In the genomic region with DNA sequence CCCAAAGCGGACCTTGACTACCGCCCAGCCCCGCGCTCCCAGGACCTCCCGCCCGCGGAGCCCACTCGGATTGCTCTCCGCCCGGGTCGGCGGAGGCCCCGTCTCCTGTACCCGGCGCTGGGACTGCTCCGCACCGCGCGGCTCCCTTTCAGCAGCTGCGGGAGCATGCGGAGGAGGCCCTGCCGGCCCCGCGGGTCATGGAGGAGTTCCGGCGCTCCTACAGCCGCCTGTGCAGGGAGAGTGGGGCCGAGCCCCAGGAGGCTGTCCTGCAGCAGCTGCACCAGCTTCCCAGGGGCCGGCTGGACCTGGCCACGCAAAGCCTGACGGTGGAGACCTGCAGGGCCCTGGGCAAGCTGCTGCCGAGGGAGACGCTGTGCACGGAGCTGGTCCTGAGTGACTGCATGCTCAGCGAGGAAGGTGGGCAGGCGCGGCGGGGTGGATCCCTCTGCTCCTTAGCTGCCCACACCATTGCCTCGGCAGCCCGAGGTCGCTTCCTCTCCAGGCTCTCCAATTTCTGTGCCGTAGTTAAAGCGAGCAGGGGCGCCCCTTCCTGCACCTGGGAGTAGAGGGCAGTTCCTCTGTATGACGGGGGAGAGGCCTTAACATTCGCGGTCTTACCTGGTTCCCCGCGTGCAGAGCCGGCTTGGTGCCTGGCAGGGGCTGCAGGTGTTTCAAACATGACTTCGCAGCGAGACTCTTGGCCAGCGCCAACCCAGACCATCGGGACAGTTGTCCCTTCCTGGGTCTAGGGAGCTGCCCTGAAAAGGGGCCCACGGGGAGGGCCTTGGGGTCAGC, we compare ENCODE assay signal across 8 cellular contexts. TPM values are rescaled to one million over a fixed set of nuclear protein-coding genes. Genes with fewer than 3 reads are reported as not detected.
A peak's percentile ranks its signal among the peaks of the same experiment; 100 is the strongest.
DNase-seq lines count a peak whose midpoint lies in the region; ATAC-seq, FAIRE-seq and TF ChIP-seq lines count a peak whose summit lies in the region.

No MANE protein-coding gene starts in this region.

- no peak for TF ChIP-seq POLR2A in H54 (IDR thresholded peaks at IDR 0.05; ENCODE audit: low read depth, low read length)
- no peak for TF ChIP-seq POLR2A in uterus (IDR thresholded peaks at IDR 0.05)

- BruUV-seq in mammary epithelial cell (replicated peaks; lab: Mats Ljungman, UMichigan): no TSS peak

- WGBS in mammary epithelial cell (ENCODE audit: low coverage, missing lambda C conversion rate): 5% methylated on average over 23 of the region's 55 CpGs

- H3K4me1 ChIP-seq in mammary epithelial cell (ENCODE audit: insufficient read depth, low read length) (peaks cover 32% of the 10 kb centered on the region), uterus (peaks cover 0 to 20% of the 10 kb centered on the region in 2 donors)

- DNase-seq in NCI-H2171 treated with DMSO at 0.1 percent for 48 hours (lab: John Stamatoyannopoulos, UW) (peak; percentile 29), NCI-H2171 (lab: John Stamatoyannopoulos, UW) (no peak), H54 (ENCODE audit: insufficient read length, low spot score) (peak; percentile 57), NOMO-1 (lab: John Stamatoyannopoulos, UW; ENCODE audit: unreplicated experiment in 2 of 2) (peak; percentile 38 to 43), mammary epithelial cell (peak; percentile 29), memory B cell (ENCODE audit: low spot score in 2 of 2) (peak in 1 of 2 donors; percentile 55), uterus (no peak)

- peaks cover 3% of the 10 kb centered on the region for H4K20me1 ChIP-seq in mammary epithelial cell (ENCODE audit: insufficient read depth, low read length)

- dilution Hi-C loops in mammary epithelial cell (cut with HindIII; ENCODE audit: low sequenced_read_pairs): no loop called here

- H3K4me3 Mint-ChIP-seq in memory B cell: peak overlapping the region; percentile 74

- no peaks in the 10 kb centered on the region for H3K9me3 Mint-ChIP-seq in memory B cell

- CTCF ChIA-PET in mammary epithelial cell (lab: Charles Lee; ENCODE audit: low non-redundant PET): interaction anchor here (0.8 to 1.3 kb wide), 3 partner anchors 14 to 314 kb away, joined by 5 to 12 read pairs (median 8); a partner anchor contains a TSS

- H3K4me1 Mint-ChIP-seq in memory B cell: peaks cover 6% of the 10 kb centered on the region

- no peak overlapping the region for H3K27ac Mint-ChIP-seq in memory B cell

- peaks cover 26% of the 10 kb centered on the region for H3K79me2 ChIP-seq in mammary epithelial cell (ENCODE audit: insufficient read depth, low read length)

- H3K9ac ChIP-seq in mammary epithelial cell (ENCODE audit: insufficient read depth, low read length): no peak overlapping the region

- no peak for TF ChIP-seq CTCF in mammary epithelial cell (conservative IDR thresholded peaks at IDR 0.05 in 1 of 2, IDR thresholded peaks at IDR 0.05 in 1 of 2; ENCODE audit: extremely low read depth in 1 of 2, insufficient read depth in 1 of 2, low read depth in 1 of 2, low read length in 2 of 2)
- TF ChIP-seq CTCF in uterus (IDR thresholded peaks at IDR 0.05): no peak

- peak overlapping the region; percentile 84 for H2AFZ ChIP-seq in mammary epithelial cell (ENCODE audit: low read depth, low read length)

- peaks cover under 1% of the 10 kb centered on the region for H3K36me3 ChIP-seq in mammary epithelial cell (ENCODE audit: insufficient read depth, low read length)
- no peaks in the 10 kb centered on the region for H3K36me3 ChIP-seq in uterus

- FAIRE-seq in H54 (lab: Jason Lieb, UNC): no peak

- H3K4me3 ChIP-seq in mammary epithelial cell (replicated peaks in 1 of 3; ENCODE audit: insufficient read depth in 1 of 3, low read depth in 2 of 3, low read length in 3 of 3): peak overlapping the region; percentile 56 to 71 (median 70)
- peak overlapping the region; percentile 66 to 74 for H3K4me3 ChIP-seq in uterus

- ATAC-seq in memory B cell (ENCODE audit: low read depth) (no peak), HG02763 (IDR thresholded peaks at IDR 0.05; ENCODE audit: unreplicated experiment) (no peak)

- H3K9me3 ChIP-seq in mammary epithelial cell (replicated peaks; ENCODE audit: insufficient read depth, low read length) (no peaks in the 10 kb centered on the region), uterus (no peaks in the 10 kb centered on the region)

- peaks cover 2% of the 10 kb centered on the region for H3K27me3 Mint-ChIP-seq in memory B cell

- H3K4me2 ChIP-seq in mammary epithelial cell (ENCODE audit: insufficient read depth, low read depth, low read length): peak overlapping the region; percentile 94

- intact Hi-C loops in mammary epithelial cell (cut with micrococcal nuclease) (loop anchor here (5.0 kb wide), 3 partner anchors 46 to 311 kb away; a partner anchor contains a TSS), uterus (cut with DNase I; ENCODE audit: low total_unique reads) (no loop called here)

- H3K27ac ChIP-seq in mammary epithelial cell (ENCODE audit: insufficient read depth, low read depth, low read length) (no peak overlapping the region), uterus (peak overlapping the region in 1 of 2 donors; percentile 42)

- H3K27me3 ChIP-seq in mammary epithelial cell (ENCODE audit: insufficient read depth, low read length) (no peaks in the 10 kb centered on the region), uterus (no peaks in the 10 kb centered on the region)

- peaks cover 2% of the 10 kb centered on the region for H3K36me3 Mint-ChIP-seq in memory B cell

- in situ Hi-C loops in mammary epithelial cell (cut with MboI; ENCODE audit: low sequenced_read_pairs in 2 of 2): no loop called here

RNA-seq across cellular contexts. Expression of a gene that starts 0.5 kb away (rescaled TPM):
- total RNA-seq in mammary epithelial cell: 10 to 100 TPM in 1 of 2 donors, 1 to 10 TPM in 1; 4.5 to 10.9 TPM
- 6.8 TPM for polyA plus RNA-seq in mammary epithelial cell
- 4.7 TPM for polyA minus RNA-seq in mammary epithelial cell
- total RNA-seq in uterus: 10 to 100 TPM in 1 of 4 donors, 1 to 10 TPM in 2, under 1 TPM in 1; 0.29 to 14.2 (median 5.3) TPM

RNA-seq across cellular contexts. Expression of a gene that starts 1.0 kb away (rescaled TPM):
- 10 to 100 TPM in 1 of 2 donors, 1 to 10 TPM in 1; 6.8 to 62.8 TPM for total RNA-seq in mammary epithelial cell
- 102 TPM for polyA plus RNA-seq in mammary epithelial cell
- 9.9 TPM for polyA minus RNA-seq in mammary epithelial cell
- total RNA-seq in uterus: 100 to 1,000 TPM in 1 of 4 donors, 10 to 100 TPM in 3; 26.7 to 212 (median 49.8) TPM

RNA-seq across cellular contexts. Expression of a gene that starts 7.8 kb away (rescaled TPM):
- total RNA-seq in mammary epithelial cell: 1 to 10 TPM; 6.7 to 8.0 TPM
- polyA plus RNA-seq in mammary epithelial cell: 18.4 TPM
- 12.0 TPM for polyA minus RNA-seq in mammary epithelial cell
- 1 to 10 TPM in 1 of 4 donors, under 1 TPM in 1, not detected in 2; 0.91 to 8.4 TPM for total RNA-seq in uterus

RNA-seq across cellular contexts. Expression of a gene that starts 13.9 kb away (rescaled TPM):
- total RNA-seq in mammary epithelial cell: 10 to 100 TPM; 27.7 to 68.9 TPM
- polyA plus RNA-seq in mammary epithelial cell: 79.0 TPM
- 52.5 TPM for polyA minus RNA-seq in mammary epithelial cell
- total RNA-seq in uterus: 100 to 1,000 TPM in 1 of 4 donors, 10 to 100 TPM in 3; 23.8 to 125 (median 67.5) TPM

RNA-seq across cellular contexts. Expression of a gene that starts 28.0 kb away (rescaled TPM):
- total RNA-seq in mammary epithelial cell (10 to 100 TPM; 37.7 to 38.2 TPM), uterus (10 to 100 TPM; 11.8 to 33.7 (median 23.3) TPM)
- polyA plus RNA-seq in mammary epithelial cell: 13.6 TPM
- polyA minus RNA-seq in mammary epithelial cell: 21.2 TPM

Comparison
In these comparisons a context has a peak if more than half of its experiments do, and no peak if none do; other contexts are left out.
1. DNase-seq: peak in NCI-H2171 treated with DMSO at 0.1 percent for 48 hours (single experiment), H54 (single experiment), NOMO-1 (2 of 2) and mammary epithelial cell (single experiment); none in NCI-H2171 (single experiment) and uterus (0 of 2).